In genomic region chr2:218301176-218301819, GRCh38 we compare ENCODE assay signal across 9 cellular contexts. TPM values are rescaled to one million over a fixed set of nuclear protein-coding genes. Genes with fewer than 3 reads are reported as not detected.
A peak's percentile ranks its signal among the peaks of the same experiment; 100 is the strongest.
DNase-seq lines count a peak whose midpoint lies in the region; ATAC-seq and TF ChIP-seq lines count a peak whose summit lies in the region.
"Had no signal": no experiment of that assay in that cellular context is flagged by ENCODE, and none has a peak within 500 bp of the region (broad histone marks: within the 10 kb centered on the region; RNA-seq: fewer than 3 reads in every experiment).

No MANE protein-coding gene starts in this region.

- H3K9me3 ChIP-seq in MG63 (no peaks in the 10 kb centered on the region), thoracic aorta (no peaks in the 10 kb centered on the region)

- no peaks in the 10 kb centered on the region for H3K9me3 Mint-ChIP-seq in activated T-cell treated with anti-CD3 and anti-CD28 coated beads, Interleukin-2, amount 50 U/mL, for 72 hours
- H3K9me3 Mint-ChIP-seq: T-helper 1 cell treated with Interleukin-12 subunit alpha and Interleukin-12 subunit beta and Interleukin-4 antibody, amounts not matched to agents 30 μg/mL and 1 μg/mL, for 36 hours had no signal

- H3K36me3 ChIP-seq in MG63 (no peaks in the 10 kb centered on the region), thoracic aorta (no peaks in the 10 kb centered on the region)

- H3K4me1 Mint-ChIP-seq in activated T-cell treated with anti-CD3 and anti-CD28 coated beads, Interleukin-2, amount 50 U/mL, for 72 hours (ENCODE audit: low read depth), result peaks cover 6% of the 10 kb centered on the region

- no peaks in the 10 kb centered on the region for H3K36me3 Mint-ChIP-seq in activated T-cell treated with anti-CD3 and anti-CD28 coated beads, Interleukin-2, amount 50 U/mL, for 72 hours (ENCODE audit: insufficient read depth in 2 of 2)

- H3K27ac Mint-ChIP-seq in activated T-cell treated with anti-CD3 and anti-CD28 coated beads, Interleukin-2, amount 50 U/mL, for 72 hours, result no peak overlapping the region
- H3K27ac Mint-ChIP-seq: T-helper 1 cell treated with Interleukin-12 subunit alpha and Interleukin-12 subunit beta and Interleukin-4 antibody, amounts not matched to agents 30 μg/mL and 1 μg/mL, for 36 hours had no signal

- no peaks in the 10 kb centered on the region for H3K27me3 Mint-ChIP-seq in activated T-cell treated with anti-CD3 and anti-CD28 coated beads, Interleukin-2, amount 50 U/mL, for 72 hours (ENCODE audit: low read depth)

- no peak overlapping the region for H3K4me3 Mint-ChIP-seq in activated T-cell treated with anti-CD3 and anti-CD28 coated beads, Interleukin-2, amount 50 U/mL, for 72 hours
- H3K4me3 Mint-ChIP-seq: T-helper 1 cell treated with Interleukin-12 subunit alpha and Interleukin-12 subunit beta and Interleukin-4 antibody, amounts not matched to agents 30 μg/mL and 1 μg/mL, for 36 hours had no signal

- TF ChIP-seq CTCF in fibroblast of villous mesenchyme (IDR thresholded peaks at IDR 0.05; ENCODE audit: insufficient read depth, low read depth, low read length) (peak; percentile 95), thoracic aorta (IDR thresholded peaks at IDR 0.05) (peak; percentile 99)

- DNase-seq in COR-L47 (lab: John Stamatoyannopoulos, UW) (peak; percentile 88), MG63 (peak; percentile 61), RPMI8226 (peak; percentile 86), fibroblast of villous mesenchyme (ENCODE audit: low read depth) (peak; percentile 84), nucleus accumbens (lab: John Stamatoyannopoulos, UW) (peak in 49 of 56 donors; percentile 24 to 89 (median 66)), thoracic aorta (ENCODE audit: low spot score) (peak; percentile 58)
- DNase-seq in activated T-cell treated with anti-CD3 and anti-CD28 coated beads, Interleukin-2, amount 50 U/mL, for 72 hours, result peak; percentile 87 to 88

- no peak overlapping the region for H3K27ac ChIP-seq in thoracic aorta

- no peaks in the 10 kb centered on the region for H3K27me3 ChIP-seq in MG63
- no peaks in the 10 kb centered on the region for H3K27me3 ChIP-seq in thoracic aorta (replicated peaks; ENCODE audit: insufficient read depth)

- no peak overlapping the region for H3K4me3 ChIP-seq in MG63
- H3K4me3 ChIP-seq in fibroblast of villous mesenchyme (ENCODE audit: low read depth, low read length), result no peak overlapping the region
- H3K4me3 ChIP-seq in thoracic aorta, result no peak overlapping the region

- ATAC-seq in GM21737 (IDR thresholded peaks at IDR 0.05; ENCODE audit: unreplicated experiment), result peak; percentile 85
- ATAC-seq in activated T-cell treated with anti-CD3 and anti-CD28 coated beads, Interleukin-2, amount 50 U/mL, for 72 hours (replicated peaks in 1 of 2), result peak; percentile 89 to 94
- ATAC-seq in thoracic aorta (ENCODE audit: insufficient number of reproducible peaks, low FRiP score, low read depth), result peak; percentile 40

- H3K4me1 ChIP-seq in thoracic aorta (ENCODE audit: control insufficient read depth in 1 of 2, low read depth in 2 of 2), result peaks cover 14 to 35% of the 10 kb centered on the region in 2 donors

RNA-seq across cellular contexts. Expression of gene TMBIM1, which starts 9.0 kb away (rescaled TPM):
- 81.0 and 125 TPM in 2 replicates for total RNA-seq in MG63 (2014; rRNA removed; shearing (Covaris generic); ENCODE audit: low replicate concordance)
- 10 to 100 TPM; 64.5 to 75.1 TPM for total RNA-seq in activated T-cell treated with anti-CD3 and anti-CD28 coated beads, Interleukin-2, amount 50 U/mL, for 72 hours
- 123 and 136 TPM in 2 replicates for total RNA-seq in fibroblast of villous mesenchyme
- 100 to 1,000 TPM; 324 to 369 TPM for total RNA-seq in thoracic aorta

RNA-seq across cellular contexts. Expression of gene PNKD, which starts 31.0 kb away (rescaled TPM):
- total RNA-seq in MG63 (2014; rRNA removed; shearing (Covaris generic); ENCODE audit: low replicate concordance), result 21.5 and 40.8 TPM in 2 replicates
- total RNA-seq in activated T-cell treated with anti-CD3 and anti-CD28 coated beads, Interleukin-2, amount 50 U/mL, for 72 hours, result 10 to 100 TPM; 14.7 to 17.7 TPM
- total RNA-seq in fibroblast of villous mesenchyme (26.1 and 26.8 TPM in 2 replicates), thoracic aorta (10 to 100 TPM; 19.4 to 38.4 TPM)

RNA-seq across cellular contexts. Expression of gene AAMP, which starts 31.4 kb away (rescaled TPM):
- total RNA-seq in MG63 (2014; rRNA removed; shearing (Covaris generic); ENCODE audit: low replicate concordance), result 112 TPM in 2 replicates
- total RNA-seq in activated T-cell treated with anti-CD3 and anti-CD28 coated beads, Interleukin-2, amount 50 U/mL, for 72 hours, result 10 to 100 TPM; 51.7 to 63.0 TPM
- total RNA-seq in fibroblast of villous mesenchyme (104 and 110 TPM in 2 replicates), thoracic aorta (10 to 100 TPM; 95.9 to 97.5 TPM)

RNA-seq across cellular contexts. Expression of gene GPBAR1, which starts 40.5 kb away (rescaled TPM):
- not detected in 2 replicates for total RNA-seq in MG63 (2014; rRNA removed; shearing (Covaris generic); ENCODE audit: low replicate concordance)
- total RNA-seq in activated T-cell treated with anti-CD3 and anti-CD28 coated beads, Interleukin-2, amount 50 U/mL, for 72 hours, result 1 to 10 TPM in 1 of 2 donors, under 1 TPM in 1; 0.76 to 1.4 TPM
- total RNA-seq in fibroblast of villous mesenchyme (under 0.01 TPM in 1 of 2 replicates, not detected in the other), thoracic aorta (1 to 10 TPM; 3.5 to 4.2 TPM)

RNA-seq across cellular contexts. Expression of gene CATIP, which starts 55.4 kb away (rescaled TPM):
- total RNA-seq in MG63 (2014; rRNA removed; shearing (Covaris generic); ENCODE audit: low replicate concordance), result not detected in 2 replicates
- not detected for total RNA-seq in activated T-cell treated with anti-CD3 and anti-CD28 coated beads, Interleukin-2, amount 50 U/mL, for 72 hours
- 0.43 TPM in 1 of 2 replicates, not detected in the other for total RNA-seq in fibroblast of villous mesenchyme
- not detected for total RNA-seq in thoracic aorta

Comparison
In these comparisons a context has a peak if more than half of its experiments do, and no peak if none do; other contexts are left out.
1. ATAC-seq: peak in every context shown above with its lines; median percentile 92 in activated T-cell treated with anti-CD3 and anti-CD28 coated beads, Interleukin-2, amount 50 U/mL, for 72 hours; 85 in GM21737; 40 in thoracic aorta.